In genomic region chr1:212754715-212755114, GRCh38 we compare ENCODE assay signal across 17 cellular contexts. TPM values are rescaled to one million over a fixed set of nuclear protein-coding genes. Genes with fewer than 3 reads are reported as not detected.
DNase-seq lines count a peak whose midpoint lies in the region; ATAC-seq and TF ChIP-seq lines count a peak whose summit lies in the region.
"Had no signal": no experiment of that assay in that cellular context is flagged by ENCODE, and none has a peak within 500 bp of the region (broad histone marks: within the 10 kb centered on the region; RNA-seq: fewer than 3 reads in every experiment).

No MANE protein-coding gene starts in this region.

- peaks cover 0 to 12% (median 0%) of the 10 kb centered on the region in 9 donors for H3K36me3 ChIP-seq in heart right ventricle
- no peaks in the 10 kb centered on the region for H3K36me3 ChIP-seq in ascending aorta
- H3K36me3 ChIP-seq: HAP-1, uterus had no signal

- H3K4me3 Mint-ChIP-seq in activated naive CD4-positive, alpha-beta T cell treated with anti-CD3 and anti-CD28 coated beads, Interleukin-2, amount 50 U/mL, for 24 hours = peak overlapping the region; percentile 58
- no peak overlapping the region for H3K4me3 Mint-ChIP-seq in activated naive CD4-positive, alpha-beta T cell treated with anti-CD3 and anti-CD28 coated beads for 36 hours
- peak overlapping the region in 1 of 2 donors; percentile 58 for H3K4me3 Mint-ChIP-seq in stimulated activated naive B cell treated with anti-CD40 and anti-IgM and Interleukin-4, amounts not matched to agents 10 μg/mL and 1 μg/mL and 100 μg/mL, for 72 hours

- WGBS in heart right ventricle, 2 donors = 48 to 85% methylated on average over 1 of the region's 1 CpG

- H3K4me1 Mint-ChIP-seq in activated naive CD4-positive, alpha-beta T cell treated with anti-CD3 and anti-CD28 coated beads, Interleukin-2, amount 50 U/mL, for 24 hours = peaks cover 58% of the 10 kb centered on the region
- peaks cover 40% of the 10 kb centered on the region for H3K4me1 Mint-ChIP-seq in activated naive CD4-positive, alpha-beta T cell treated with anti-CD3 and anti-CD28 coated beads for 36 hours (ENCODE audit: low read depth)
- H3K4me1 Mint-ChIP-seq in stimulated activated naive B cell treated with anti-CD40 and anti-IgM and Interleukin-4, amounts not matched to agents 10 μg/mL and 1 μg/mL and 100 μg/mL, for 72 hours = peaks cover 38 to 57% of the 10 kb centered on the region in 2 donors

- intact Hi-C loops in activated naive CD4-positive, alpha-beta T cell treated with anti-CD3 and anti-CD28 coated beads for 36 hours (cut with micrococcal nuclease) = loop anchor here (2.0 kb wide), 1 partner anchor 14 kb away; no protein-coding TSS in a partner anchor
- intact Hi-C loops in heart right ventricle (cut with DNase I) = no loop called here
- intact Hi-C loops in ascending aorta (cut with DNase I) = no loop called here

- CTCF ChIA-PET in activated naive CD4-positive, alpha-beta T cell treated with anti-CD3 and anti-CD28 coated beads for 36 hours (lab: Charles Lee) = interaction anchor here (0.9 to 2.1 kb wide), 3 partner anchors 21 to 90 kb away, joined by 4 to 9 read pairs (median 6); no protein-coding TSS in a partner anchor

- peak overlapping the region; percentile 52 for H3K27ac Mint-ChIP-seq in activated naive CD4-positive, alpha-beta T cell treated with anti-CD3 and anti-CD28 coated beads, Interleukin-2, amount 50 U/mL, for 24 hours
- no peak overlapping the region for H3K27ac Mint-ChIP-seq in activated naive CD4-positive, alpha-beta T cell treated with anti-CD3 and anti-CD28 coated beads for 36 hours
- H3K27ac Mint-ChIP-seq in stimulated activated naive B cell treated with anti-CD40 and anti-IgM and Interleukin-4, amounts not matched to agents 10 μg/mL and 1 μg/mL and 100 μg/mL, for 72 hours = peak overlapping the region; percentile 47

- H3K27me3 ChIP-seq in heart right ventricle (no peaks in the 10 kb centered on the region), ascending aorta (no peaks in the 10 kb centered on the region)
- H3K27me3 ChIP-seq: uterus had no signal

- H3K9me3 ChIP-seq in heart right ventricle = no peaks in the 10 kb centered on the region
- H3K9me3 ChIP-seq in ascending aorta = no peaks in the 10 kb centered on the region
- H3K9me3 ChIP-seq: HAP-1, uterus had no signal

- ATAC-seq in SK-N-SH treated with all-trans-retinoic acid at 6 μM for 48 hours = peak; percentile 19; the same call in 1 of the 3 replicates
- peak in 6 of 8 donors; percentile 65 to 85 (median 82) for ATAC-seq in heart right ventricle
- no peak for ATAC-seq in stimulated activated naive B cell treated with anti-CD40 and anti-IgM and Interleukin-4, amounts not matched to agents 10 μg/mL and 1 μg/mL and 100 μg/mL, for 72 hours (replicated peaks)
- ATAC-seq in HG03565 (IDR thresholded peaks at IDR 0.05; ENCODE audit: unreplicated experiment) = no peak

- no peaks in the 10 kb centered on the region for H3K9me3 Mint-ChIP-seq in activated naive CD4-positive, alpha-beta T cell treated with anti-CD3 and anti-CD28 coated beads, Interleukin-2, amount 50 U/mL, for 24 hours
- no peaks in the 10 kb centered on the region for H3K9me3 Mint-ChIP-seq in activated naive CD4-positive, alpha-beta T cell treated with anti-CD3 and anti-CD28 coated beads for 36 hours
- no peaks in the 10 kb centered on the region for H3K9me3 Mint-ChIP-seq in stimulated activated naive B cell treated with anti-CD40 and anti-IgM and Interleukin-4, amounts not matched to agents 10 μg/mL and 1 μg/mL and 100 μg/mL, for 72 hours

- H3K27ac ChIP-seq in heart right ventricle (peak overlapping the region in 1 of 10 donors; percentile 46), ascending aorta (no peak overlapping the region)
- H3K27ac ChIP-seq: uterus had no signal

- no peaks in the 10 kb centered on the region for H3K27me3 Mint-ChIP-seq in activated naive CD4-positive, alpha-beta T cell treated with anti-CD3 and anti-CD28 coated beads, Interleukin-2, amount 50 U/mL, for 24 hours
- no peaks in the 10 kb centered on the region for H3K27me3 Mint-ChIP-seq in activated naive CD4-positive, alpha-beta T cell treated with anti-CD3 and anti-CD28 coated beads for 36 hours (ENCODE audit: low read depth)
- no peaks in the 10 kb centered on the region for H3K27me3 Mint-ChIP-seq in stimulated activated naive B cell treated with anti-CD40 and anti-IgM and Interleukin-4, amounts not matched to agents 10 μg/mL and 1 μg/mL and 100 μg/mL, for 72 hours

- no peak for TF ChIP-seq CTCF in heart right ventricle (IDR thresholded peaks at IDR 0.05)
- TF ChIP-seq CTCF in ascending aorta (IDR thresholded peaks at IDR 0.05) = no peak

- H3K4me3 ChIP-seq in heart right ventricle (no peak overlapping the region), ascending aorta (no peak overlapping the region)
- H3K4me3 ChIP-seq: HAP-1, uterus had no signal

- H3K4me1 ChIP-seq in heart right ventricle (peaks cover 0 to 55% (median 32%) of the 10 kb centered on the region in 9 donors), ascending aorta (peaks cover 2 to 5% of the 10 kb centered on the region in 2 donors)
- H3K4me1 ChIP-seq: uterus had no signal

- DNase-seq in activated naive CD4-positive, alpha-beta T cell treated with anti-CD3 and anti-CD28 coated beads for 36 hours = no peak
- peak in 1 of 2 donors; percentile 12 for DNase-seq in heart right ventricle
- no peak for DNase-seq in stimulated activated naive B cell treated with anti-CD40 and anti-IgM and Interleukin-4, amounts not matched to agents 10 μg/mL and 1 μg/mL and 100 μg/mL, for 72 hours
- no peak for DNase-seq in NCI-H2196 (lab: John Stamatoyannopoulos, UW; ENCODE audit: unreplicated experiment)
- DNase-seq in ascending aorta (ENCODE audit: low spot score in 2 of 2) = no peak
- DNase-seq: activated CD4-positive, CD25-positive, alpha-beta regulatory T cell treated with anti-CD3 and anti-CD28 coated beads, Interleukin-2, amount 50 U/mL, for 72 hours; activated naive CD4-positive, alpha-beta T cell; EL; NCI-H1417; NCI-H524 treated with DMSO at 0.1 percent for 48 hours; SIG-M5; uterus had no signal

- no peaks in the 10 kb centered on the region for H3K36me3 Mint-ChIP-seq in activated naive CD4-positive, alpha-beta T cell treated with anti-CD3 and anti-CD28 coated beads, Interleukin-2, amount 50 U/mL, for 24 hours
- peaks cover 4% of the 10 kb centered on the region for H3K36me3 Mint-ChIP-seq in activated naive CD4-positive, alpha-beta T cell treated with anti-CD3 and anti-CD28 coated beads for 36 hours (ENCODE audit: low read depth)
- H3K36me3 Mint-ChIP-seq in stimulated activated naive B cell treated with anti-CD40 and anti-IgM and Interleukin-4, amounts not matched to agents 10 μg/mL and 1 μg/mL and 100 μg/mL, for 72 hours = peaks cover 12 to 21% of the 10 kb centered on the region in 2 donors

TF ChIP-seq in SK-N-SH treated with all-trans-retinoic acid at 6 μM for 48 hours, 23 proteins besides CTCF, POLR2A, EP300 and RAD21 (continues in another document):
- no peak for TF ChIP-seq CSRNP3 (CRISPR knock-in tag; IDR thresholded peaks at IDR 0.05)
- no peak for TF ChIP-seq PPARA (CRISPR knock-in tag; IDR thresholded peaks at IDR 0.05; ENCODE audit: borderline replicate concordance)
- no peak for TF ChIP-seq TOX (CRISPR knock-in tag; IDR thresholded peaks at IDR 0.05; ENCODE audit: borderline replicate concordance)
- no peak for TF ChIP-seq GLIS3 (CRISPR knock-in tag; IDR thresholded peaks at IDR 0.05)
- TF ChIP-seq TCF4 (CRISPR knock-in tag; IDR thresholded peaks at IDR 0.05; ENCODE audit: borderline replicate concordance) = no peak
- TF ChIP-seq OSR1 (CRISPR knock-in tag; IDR thresholded peaks at IDR 0.05) = no peak
- no peak for TF ChIP-seq ZNF70 (CRISPR knock-in tag; IDR thresholded peaks at IDR 0.05)
- no peak for TF ChIP-seq ZFP3 (CRISPR knock-in tag; IDR thresholded peaks at IDR 0.05)
- TF ChIP-seq RARB (CRISPR knock-in tag; IDR thresholded peaks at IDR 0.05) = no peak
- TF ChIP-seq ZC3H10 (CRISPR knock-in tag; IDR thresholded peaks at IDR 0.05) = no peak
- no peak for TF ChIP-seq POU6F1 (CRISPR knock-in tag; IDR thresholded peaks at IDR 0.05; ENCODE audit: borderline replicate concordance, low read depth)

RNA-seq across cellular contexts. Expression of gene NSL1, which starts 36.9 kb away (rescaled TPM):
- total RNA-seq in activated naive CD4-positive, alpha-beta T cell treated with anti-CD3 and anti-CD28 coated beads for 36 hours = 10 to 100 TPM; 21.2 to 23.7 TPM
- 10 to 100 TPM; 19.1 to 30.1 (median 24.3) TPM for total RNA-seq in heart right ventricle
- polyA plus RNA-seq in heart right ventricle = 10 to 100 TPM in 1 of 2 donors, 1 to 10 TPM in 1; 9.4 to 21.3 TPM
- total RNA-seq in ascending aorta = 69.1 TPM

RNA-seq across cellular contexts. Expression of gene TATDN3, which starts 37.0 kb away (rescaled TPM):
- 10 to 100 TPM; 14.9 to 16.9 TPM for total RNA-seq in activated naive CD4-positive, alpha-beta T cell treated with anti-CD3 and anti-CD28 coated beads for 36 hours
- total RNA-seq in heart right ventricle (10 to 100 TPM; 20.7 to 38.8 (median 26.5) TPM), ascending aorta (2.7 TPM)
- polyA plus RNA-seq in heart right ventricle = 10 to 100 TPM; 12.9 to 23.4 TPM

RNA-seq across cellular contexts. Expression of gene BATF3, which starts 55.1 kb away (rescaled TPM):
- 10 to 100 TPM; 26.7 to 27.1 TPM for total RNA-seq in activated naive CD4-positive, alpha-beta T cell treated with anti-CD3 and anti-CD28 coated beads for 36 hours
- 1 to 10 TPM in 6 of 10 donors, under 1 TPM in 4; 0.28 to 7.0 (median 1.0) TPM for total RNA-seq in heart right ventricle
- polyA plus RNA-seq in heart right ventricle = 1 to 10 TPM; 1.6 to 2.2 TPM
- total RNA-seq in ascending aorta = 18.4 TPM
- polyA plus RNA-seq: keratinocyte had no signal

Comparison
In these comparisons a context has a peak if more than half of its experiments do, and no peak if none do; other contexts are left out.
1. ATAC-seq: peak in SK-N-SH treated with all-trans-retinoic acid at 6 μM for 48 hours (single experiment) and heart right ventricle (6 of 8); none in stimulated activated naive B cell treated with anti-CD40 and anti-IgM and Interleukin-4, amounts not matched to agents 10 μg/mL and 1 μg/mL and 100 μg/mL, for 72 hours (0 of 2) and HG03565 (single experiment).